8 cellular contexts compared by ENCODE assay signal in genomic region chr20:8790442-8791074, GRCh38.
DNase-seq lines count a peak whose midpoint lies in the region; ATAC-seq and TF ChIP-seq lines count a peak whose summit lies in the region.

No MANE protein-coding gene starts in this region.

- BruUV-seq in mammary epithelial cell (replicated peaks; lab: Mats Ljungman, UMichigan): no TSS peak

- intact Hi-C loops in CD4-positive, alpha-beta T cell (cut with DNase I, micrococcal nuclease): no loop called here
- intact Hi-C loops in mammary epithelial cell (cut with micrococcal nuclease): no loop called here
- intact Hi-C loops in left lung (cut with DNase I): loop anchor here in 1 of 2 donors (10.0 kb wide), 1 partner anchor 564 kb away; no protein-coding TSS in a partner anchor
- intact Hi-C loops in aorta (cut with DNase I): no loop called here

- no peak overlapping the region for H2AFZ ChIP-seq in mammary epithelial cell (ENCODE audit: low read depth, low read length)

- H3K4me3 ChIP-seq in mammary epithelial cell (replicated peaks in 1 of 3; ENCODE audit: insufficient read depth in 1 of 3, low read depth in 2 of 3, low read length in 3 of 3): no peak overlapping the region
- H3K4me3 ChIP-seq in left lung: no peak overlapping the region
- H3K4me3 ChIP-seq in aorta (ENCODE audit: low read length in 2 of 2): no peak overlapping the region

- CTCF ChIA-PET in CD4-positive, alpha-beta T cell (lab: Charles Lee): interaction anchor here (0.8 kb wide), 1 partner anchor 224 kb away, joined by 3 read pairs; no protein-coding TSS in a partner anchor
- CTCF ChIA-PET in mammary epithelial cell (lab: Charles Lee; ENCODE audit: low non-redundant PET): interaction anchor here (1.6 kb wide), 1 partner anchor 603 kb away, joined by 4 read pairs; no protein-coding TSS in a partner anchor

- in situ Hi-C loops in mammary epithelial cell (cut with MboI; ENCODE audit: low sequenced_read_pairs in 2 of 2): no loop called here

- no peaks in the 10 kb centered on the region for H3K27me3 Mint-ChIP-seq in CD4-positive, alpha-beta T cell

- POLR2A ChIA-PET in CD4-positive, alpha-beta T cell (lab: Charles Lee): no interaction called here

- H3K36me3 Mint-ChIP-seq in CD4-positive, alpha-beta T cell (ENCODE audit: low read depth): no peaks in the 10 kb centered on the region

- no peaks in the 10 kb centered on the region for H3K4me1 Mint-ChIP-seq in CD4-positive, alpha-beta T cell (ENCODE audit: low read depth)

- no peak overlapping the region for H3K9ac ChIP-seq in mammary epithelial cell (ENCODE audit: insufficient read depth, low read length)

- TF ChIP-seq CTCF in CD4-positive, alpha-beta T cell (IDR thresholded peaks at IDR 0.05): peak; percentile 74
- peak; percentile 97 to 99 for TF ChIP-seq CTCF in mammary epithelial cell (conservative IDR thresholded peaks at IDR 0.05 in 1 of 2, IDR thresholded peaks at IDR 0.05 in 1 of 2; ENCODE audit: extremely low read depth in 1 of 2, insufficient read depth in 1 of 2, low read depth in 1 of 2, low read length in 2 of 2)
- TF ChIP-seq CTCF in left lung (IDR thresholded peaks at IDR 0.05): peak; percentile 65 to 96

- H4K20me1 ChIP-seq in mammary epithelial cell (ENCODE audit: insufficient read depth, low read length): no peaks in the 10 kb centered on the region

- DNase-seq in CD4-positive, alpha-beta T cell: no peak
- peak; percentile 52 for DNase-seq in NCI-H460 (ENCODE audit: extremely low read depth, low read depth)
- DNase-seq in mammary epithelial cell: peak; percentile 13
- no peak for DNase-seq in left lung
- DNase-seq in aorta: no peak

- no peak overlapping the region for H3K27ac Mint-ChIP-seq in CD4-positive, alpha-beta T cell

- H3K79me2 ChIP-seq in mammary epithelial cell (ENCODE audit: insufficient read depth, low read length): no peaks in the 10 kb centered on the region

- no peak overlapping the region for H3K4me2 ChIP-seq in mammary epithelial cell (ENCODE audit: insufficient read depth, low read depth, low read length)

- H3K36me3 ChIP-seq in mammary epithelial cell (ENCODE audit: insufficient read depth, low read length) (no peaks in the 10 kb centered on the region), left lung (no peaks in the 10 kb centered on the region), aorta (ENCODE audit: control insufficient read depth in 1 of 2, insufficient read depth in 2 of 2, low read length in 1 of 2) (no peaks in the 10 kb centered on the region)

- H3K9me3 Mint-ChIP-seq in CD4-positive, alpha-beta T cell: no peaks in the 10 kb centered on the region

- no peaks in the 10 kb centered on the region for H3K4me1 ChIP-seq in mammary epithelial cell (ENCODE audit: insufficient read depth, low read length)
- H3K4me1 ChIP-seq in left lung: no peaks in the 10 kb centered on the region
- H3K4me1 ChIP-seq in aorta (ENCODE audit: control insufficient read depth in 1 of 2, insufficient read depth in 2 of 2, low read length in 2 of 2): peaks cover 0 to 1% of the 10 kb centered on the region in 2 donors

- H3K9me3 ChIP-seq in CD4-positive, alpha-beta T cell (ENCODE audit: control insufficient read depth, low read length): no peaks in the 10 kb centered on the region
- H3K9me3 ChIP-seq in mammary epithelial cell (replicated peaks; ENCODE audit: insufficient read depth, low read length) (no peaks in the 10 kb centered on the region), left lung (no peaks in the 10 kb centered on the region), aorta (ENCODE audit: control insufficient read depth, low read length) (no peaks in the 10 kb centered on the region)

- H3K27me3 ChIP-seq in CD4-positive, alpha-beta T cell (ENCODE audit: control insufficient read depth, insufficient read depth, low read length): no peaks in the 10 kb centered on the region
- H3K27me3 ChIP-seq in mammary epithelial cell (ENCODE audit: insufficient read depth, low read length): no peaks in the 10 kb centered on the region
- H3K27me3 ChIP-seq in left lung: no peaks in the 10 kb centered on the region
- no peaks in the 10 kb centered on the region for H3K27me3 ChIP-seq in aorta (ENCODE audit: control insufficient read depth in 1 of 2, insufficient read depth in 2 of 2, low read length in 1 of 2)

- H3K27ac ChIP-seq in CD4-positive, alpha-beta T cell (ENCODE audit: low read depth, low read length): no peak overlapping the region
- H3K27ac ChIP-seq in mammary epithelial cell (ENCODE audit: insufficient read depth, low read depth, low read length) (no peak overlapping the region), left lung (no peak overlapping the region), aorta (ENCODE audit: low read depth in 1 of 2, low read length in 2 of 2) (no peak overlapping the region)

- WGBS in mammary epithelial cell (ENCODE audit: low coverage, missing lambda C conversion rate): 40% methylated on average over 5 of the region's 5 CpGs
- WGBS in aorta, 2 donors: 30 to 48% methylated on average over 5 of the region's 5 CpGs

- ATAC-seq in CD4-positive, alpha-beta T cell (ENCODE audit: poor library complexity): no peak
- peak; percentile 83 for ATAC-seq in GM18502 (IDR thresholded peaks at IDR 0.05; ENCODE audit: poor library complexity, unreplicated experiment)
- peak; percentile 71 for ATAC-seq in HG03039 (IDR thresholded peaks at IDR 0.05; ENCODE audit: unreplicated experiment)
- ATAC-seq in left lung: peak; percentile 70
- peak; percentile 71 for ATAC-seq in aorta (ENCODE audit: low FRiP score)
- ATAC-seq in HG03571 (IDR thresholded peaks at IDR 0.05; ENCODE audit: unreplicated experiment): no peak

- no peak overlapping the region for H3K4me3 Mint-ChIP-seq in CD4-positive, alpha-beta T cell

- dilution Hi-C loops in mammary epithelial cell (cut with HindIII; ENCODE audit: low sequenced_read_pairs): no loop called here

Comparison
In these comparisons a context has a peak if more than half of its experiments do, and no peak if none do; other contexts are left out.
1. ATAC-seq: peak in GM18502 (single experiment), HG03039 (single experiment), left lung (single experiment) and aorta (single experiment); none in CD4-positive, alpha-beta T cell (single experiment) and HG03571 (single experiment).
2. DNase-seq: peak in NCI-H460 (single experiment) and mammary epithelial cell (single experiment); none in CD4-positive, alpha-beta T cell (0 of 10), left lung (0 of 2) and aorta (0 of 2).
3. Peak in every context shown above with its lines, with median percentiles within 50 percentile points of each other: CTCF ChIP-seq.